ENCODE assay signal across 17 cellular contexts in genomic region chr2:120463527-120463926, GRCh38.
A peak's percentile ranks its signal among the peaks of the same experiment; 100 is the strongest.
DNase-seq lines count a peak whose midpoint lies in the region; ATAC-seq, FAIRE-seq and TF ChIP-seq lines count a peak whose summit lies in the region.
"Had no signal": no experiment of that assay in that cellular context is flagged by ENCODE, and none has a peak within 500 bp of the region (broad histone marks: within the 10 kb centered on the region; RNA-seq: fewer than 3 reads in every experiment).

No MANE protein-coding gene starts in this region.

- no peak overlapping the region for H3K18ac ChIP-seq in neuronal stem cell (ENCODE audit: low read length)

- 0 out of 3 replicates have a peak overlapping the region, but pooled peaks have one; percentile 13 for H3K4me2 ChIP-seq in A549
- no peak overlapping the region for H3K4me2 ChIP-seq in GM23248 (ENCODE audit: unreplicated experiment)
- no peak overlapping the region for H3K4me2 ChIP-seq in neuronal stem cell (ENCODE audit: insufficient read depth, low read length, poor library complexity, severe bottlenecking)
- no peak overlapping the region for H3K4me2 ChIP-seq in OCI-LY7 (ENCODE audit: low read length)
- H3K4me2 ChIP-seq in MM.1S (ENCODE audit: low read depth, low read length), result no peak overlapping the region
- H3K4me2 ChIP-seq: SK-N-SH had no signal

- H2BK15ac ChIP-seq in neuronal stem cell (ENCODE audit: low read length), result no peak overlapping the region

- H3K4me1 ChIP-seq in A549 (peaks cover 20% of the 10 kb centered on the region), GM23248 (ENCODE audit: insufficient read depth) (peaks cover 16% of the 10 kb centered on the region), neuronal stem cell (ENCODE audit: control insufficient read depth in 2 of 2, insufficient read depth in 1 of 2, low read depth in 1 of 2, low read length in 2 of 2) (peaks cover 11 to 13% of the 10 kb centered on the region in 2 donors), OCI-LY7 (ENCODE audit: insufficient read depth, low read length, poor library complexity, severe bottlenecking) (no peaks in the 10 kb centered on the region), esophagus muscularis mucosa (peaks cover 7 to 9% (median 8%) of the 10 kb centered on the region in 4 donors), MM.1S (ENCODE audit: low read length) (no peaks in the 10 kb centered on the region)
- H3K4me1 ChIP-seq: Peyer's patch had no signal

- no peak; the same call in 2 of the 3 replicates for TF ChIP-seq CTCF in A549 (IDR thresholded peaks at IDR 0.05)
- TF ChIP-seq CTCF in brain microvascular endothelial cell (IDR thresholded peaks at IDR 0.05; ENCODE audit: low read depth, low read length, missing control alignments), result peak; percentile 14
- no peak for TF ChIP-seq CTCF in OCI-LY7 (conservative IDR thresholded peaks at IDR 0.05; ENCODE audit: low read length)
- no peak for TF ChIP-seq CTCF in esophagus muscularis mucosa (IDR thresholded peaks at IDR 0.05)
- TF ChIP-seq CTCF in MM.1S (IDR thresholded peaks at IDR 0.05; ENCODE audit: low read length), result no peak

- no peak overlapping the region for H4K8ac ChIP-seq in neuronal stem cell (ENCODE audit: low read depth, low read length)

- H4K20me1 ChIP-seq in GM23248 (ENCODE audit: insufficient read depth) (no peaks in the 10 kb centered on the region), OCI-LY7 (ENCODE audit: insufficient read depth, low read length) (no peaks in the 10 kb centered on the region), MM.1S (ENCODE audit: insufficient read depth, low read length) (no peaks in the 10 kb centered on the region)

- H2AFZ ChIP-seq in GM23248, result peak overlapping the region; percentile 49; the same call in 1 of the 2 replicates
- H2AFZ ChIP-seq in neuronal stem cell (ENCODE audit: low read length), result no peak overlapping the region
- no peak overlapping the region for H2AFZ ChIP-seq in OCI-LY7 (ENCODE audit: low read length)
- no peak overlapping the region for H2AFZ ChIP-seq in MM.1S (ENCODE audit: low read length)

- no peaks in the 10 kb centered on the region for H3K9me2 ChIP-seq in GM23248 (ENCODE audit: insufficient read depth)
- no peaks in the 10 kb centered on the region for H3K9me2 ChIP-seq in OCI-LY7 (ENCODE audit: insufficient read depth, low read length)
- H3K9me2 ChIP-seq in MM.1S (replicated peaks; ENCODE audit: insufficient read depth, low read length), result no peaks in the 10 kb centered on the region
- H3K9me2 ChIP-seq: SK-N-SH had no signal

- TF ChIP-seq POLR2A in A549 (IDR thresholded peaks at IDR 0.05; ENCODE audit: low read length), result no peak
- no peak for TF ChIP-seq POLR2A in esophagus muscularis mucosa (IDR thresholded peaks at IDR 0.05; ENCODE audit: low read depth)

- ATAC-seq in A549, result peak; percentile 78 to 82; a peak in 4 of 6 replicates

- no peaks in the 10 kb centered on the region for H3K36me3 ChIP-seq in GM23248 (ENCODE audit: low read depth)
- no peaks in the 10 kb centered on the region for H3K36me3 ChIP-seq in brain microvascular endothelial cell (replicated peaks)
- H3K36me3 ChIP-seq in neuronal stem cell (replicated peaks in 1 of 2; ENCODE audit: control insufficient read depth in 2 of 2, insufficient read depth in 2 of 2, low read length in 2 of 2), result no peaks in the 10 kb centered on the region
- no peaks in the 10 kb centered on the region for H3K36me3 ChIP-seq in OCI-LY7 (ENCODE audit: insufficient read depth, low read length)
- H3K36me3 ChIP-seq in esophagus muscularis mucosa, result no peaks in the 10 kb centered on the region
- H3K36me3 ChIP-seq in MM.1S (replicated peaks; ENCODE audit: insufficient read depth, low read length), result no peaks in the 10 kb centered on the region
- H3K36me3 ChIP-seq: HAP-1, Peyer's patch had no signal

- CTCF ChIA-PET in A549 (lab: Yijun Ruan, JAX), result interaction anchor here (0.6 to 1.9 kb wide), 3 partner anchors 11 to 120 kb away, joined by 3 to 5 read pairs (median 3); no protein-coding TSS in a partner anchor
- CTCF ChIA-PET in OCI-LY7 (lab: Charles Lee; ENCODE audit: unreplicated experiment), result no interaction called here

- no peak overlapping the region for H3K14ac ChIP-seq in neuronal stem cell (ENCODE audit: low read length)

- no peak overlapping the region for H2BK12ac ChIP-seq in neuronal stem cell (ENCODE audit: low read length)

- no peaks in the 10 kb centered on the region for H3K79me2 ChIP-seq in GM23248 (ENCODE audit: insufficient read depth)
- no peaks in the 10 kb centered on the region for H3K79me2 ChIP-seq in OCI-LY7 (ENCODE audit: insufficient read depth, low read depth, low read length)
- H3K79me2 ChIP-seq in MM.1S (ENCODE audit: low read length), result no peaks in the 10 kb centered on the region

- H3K79me1 ChIP-seq in neuronal stem cell (ENCODE audit: low read depth, low read length), result no peaks in the 10 kb centered on the region

- TF ChIP-seq EP300 in A549 (IDR thresholded peaks at IDR 0.05), result no peak
- TF ChIP-seq EP300 in esophagus muscularis mucosa (IDR thresholded peaks at IDR 0.05), result no peak

- no peak overlapping the region for H4K91ac ChIP-seq in neuronal stem cell (ENCODE audit: low read depth, low read length, poor library complexity)

- in situ Hi-C loops in GM23248 (cut with MboI), result no loop called here
- in situ Hi-C loops in brain microvascular endothelial cell (cut with HindIII; ENCODE audit: low pct_ligation_motif_present, low sequenced_read_pairs), result no loop called here

- H3K9me3 ChIP-seq in A549, result no peaks in the 10 kb centered on the region; the same call in 2 of the 3 replicates
- H3K9me3 ChIP-seq in GM23248 (ENCODE audit: low read depth), result no peaks in the 10 kb centered on the region
- no peaks in the 10 kb centered on the region for H3K9me3 ChIP-seq in neuronal stem cell (replicated peaks in 1 of 2; ENCODE audit: control insufficient read depth in 2 of 2, insufficient read depth in 1 of 2, low read depth in 1 of 2, low read length in 2 of 2)
- H3K9me3 ChIP-seq in OCI-LY7 (ENCODE audit: low read length), result no peaks in the 10 kb centered on the region
- peaks cover 0 to 12% (median 9%) of the 10 kb centered on the region in 4 donors for H3K9me3 ChIP-seq in esophagus muscularis mucosa
- H3K9me3 ChIP-seq in MM.1S (replicated peaks; ENCODE audit: insufficient read depth, low read length), result no peaks in the 10 kb centered on the region
- H3K9me3 ChIP-seq: HAP-1, Peyer's patch had no signal

- BruUV-seq in OCI-LY7 (replicated peaks; lab: Mats Ljungman, UMichigan), result no TSS peak

- H2BK120ac ChIP-seq in neuronal stem cell (ENCODE audit: low read depth, low read length), result no peak overlapping the region

- DNase-seq in A549 (ENCODE audit: low read depth in 1 of 2, low spot score in 1 of 2) (no peak), GM23248 (no peak), brain microvascular endothelial cell (no peak), neuronal stem cell (ENCODE audit: low spot score) (no peak), OCI-LY7 (ENCODE audit: low spot score) (no peak), esophagus muscularis mucosa (ENCODE audit: extremely low spot score) (no peak), MM.1S (no peak)
- DNase-seq: CD4-positive, CD25-positive, alpha-beta regulatory T cell; DMS79 treated with DMSO at 0.1 percent for 48 hours; Kasumi-1; NCI-H1105 treated with DMSO at 0.1 percent for 48 hours; NCI-H187; NCI-H2171; NCI-H446; SK-N-SH had no signal

- no peak for TF ChIP-seq RAD21 in A549 (conservative IDR thresholded peaks at IDR 0.05 in 1 of 2, IDR thresholded peaks at IDR 0.05 in 1 of 2)

- no peak overlapping the region for H2AK5ac ChIP-seq in neuronal stem cell (ENCODE audit: low read depth, low read length)

- H3F3A ChIP-seq in GM23248 (ENCODE audit: insufficient read depth) (peaks cover under 1% of the 10 kb centered on the region; the same call in 1 of the 2 replicates), MM.1S (ENCODE audit: insufficient read depth, low read length) (no peaks in the 10 kb centered on the region)

- WGBS in A549 (ENCODE audit: missing lambda C conversion rate), result 51% methylated on average over 6 of the region's 12 CpGs
- WGBS in GM23248 (ENCODE audit: low coverage in 1 of 2, low lambda C conversion rate in 2 of 2, missing lambda C conversion rate in 2 of 2), 2 experiments, result 43% methylated on average over 12 of the region's 12 CpGs
- WGBS in neuronal stem cell (ENCODE audit: extremely low coverage in 2 of 2, insufficient read length in 2 of 2, insufficient replicate concordance in 1 of 2), 2 donors, result no CpG with 5 or more reads among the region's 12 CpGs
- WGBS in esophagus muscularis mucosa, result 72% methylated on average over 8 of the region's 12 CpGs

- H2BK5ac ChIP-seq in neuronal stem cell (ENCODE audit: low read length), result no peak overlapping the region

- H3K9ac ChIP-seq in GM23248, result no peak overlapping the region
- H3K9ac ChIP-seq in neuronal stem cell (ENCODE audit: low read depth, low read length, poor library complexity), result no peak overlapping the region
- no peak overlapping the region for H3K9ac ChIP-seq in MM.1S (ENCODE audit: low read length)
- H3K9ac ChIP-seq: SK-N-SH had no signal

- H3K27me3 ChIP-seq in GM23248 (replicated peaks; ENCODE audit: insufficient read depth), result no peaks in the 10 kb centered on the region
- no peaks in the 10 kb centered on the region for H3K27me3 ChIP-seq in brain microvascular endothelial cell (replicated peaks)
- H3K27me3 ChIP-seq in neuronal stem cell (ENCODE audit: control insufficient read depth in 3 of 3, insufficient read depth in 3 of 3, low read depth in 1 of 3, low read length in 3 of 3), result peaks cover 0 to 67% (median 60%) of the 10 kb centered on the region in 3 experiments
- H3K27me3 ChIP-seq in esophagus muscularis mucosa, result peaks cover 0 to 15% (median 0%) of the 10 kb centered on the region in 4 donors
- no peaks in the 10 kb centered on the region for H3K27me3 ChIP-seq in MM.1S (replicated peaks; ENCODE audit: insufficient read depth, low read length)
- H3K27me3 ChIP-seq: Peyer's patch had no signal

- H3K27ac ChIP-seq in A549 (peak overlapping the region; percentile 35 to 36; a peak in 3 of 6 replicates), GM23248 (no peak overlapping the region), brain microvascular endothelial cell (no peak overlapping the region), neuronal stem cell (replicated peaks; ENCODE audit: low read length) (no peak overlapping the region), OCI-LY7 (ENCODE audit: low read depth, low read length, poor library complexity, severe bottlenecking) (no peak overlapping the region), esophagus muscularis mucosa (replicated peaks in 1 of 4) (no peak overlapping the region), MM.1S (ENCODE audit: low read length) (no peak overlapping the region)
- H3K27ac ChIP-seq: Peyer's patch had no signal

- H3K23ac ChIP-seq in neuronal stem cell (ENCODE audit: low read depth, low read length, poor library complexity), result peak overlapping the region; percentile 13

- no peak for FAIRE-seq in A549 (lab: Jason Lieb, UNC)

- H3K4ac ChIP-seq in neuronal stem cell (ENCODE audit: low read length), result no peak overlapping the region

- intact Hi-C loops in OCI-LY7 (cut with micrococcal nuclease; ENCODE audit: unreplicated experiment), result no loop called here
- intact Hi-C loops in esophagus muscularis mucosa (cut with DNase I), result no loop called here

- POLR2A ChIA-PET in A549 (lab: Yijun Ruan, JAX) (no interaction called here), OCI-LY7 (lab: Charles Lee) (no interaction called here)

- H3K4me3 ChIP-seq in A549 (no peak overlapping the region), GM23248 (no peak overlapping the region), brain microvascular endothelial cell (ENCODE audit: low read depth, low read length) (no peak overlapping the region), neuronal stem cell (ENCODE audit: low read length in 2 of 2) (no peak overlapping the region), OCI-LY7 (ENCODE audit: low read depth, low read length, poor library complexity, severe bottlenecking) (no peak overlapping the region), esophagus muscularis mucosa (no peak overlapping the region), MM.1S (ENCODE audit: low read length) (no peak overlapping the region)
- H3K4me3 ChIP-seq: HAP-1, Peyer's patch had no signal

Comparison
In these comparisons a context has a peak if more than half of its experiments do, and no peak if none do; other contexts are left out.
1. H3K27ac ChIP-seq: peak in A549 (2 of 2); none in GM23248 (single experiment), brain microvascular endothelial cell (single experiment), neuronal stem cell (single experiment), OCI-LY7 (single experiment), esophagus muscularis mucosa (0 of 4) and MM.1S (single experiment).